Comparison of ENCODE assay signal across 35 cellular contexts in the genomic region with DNA sequence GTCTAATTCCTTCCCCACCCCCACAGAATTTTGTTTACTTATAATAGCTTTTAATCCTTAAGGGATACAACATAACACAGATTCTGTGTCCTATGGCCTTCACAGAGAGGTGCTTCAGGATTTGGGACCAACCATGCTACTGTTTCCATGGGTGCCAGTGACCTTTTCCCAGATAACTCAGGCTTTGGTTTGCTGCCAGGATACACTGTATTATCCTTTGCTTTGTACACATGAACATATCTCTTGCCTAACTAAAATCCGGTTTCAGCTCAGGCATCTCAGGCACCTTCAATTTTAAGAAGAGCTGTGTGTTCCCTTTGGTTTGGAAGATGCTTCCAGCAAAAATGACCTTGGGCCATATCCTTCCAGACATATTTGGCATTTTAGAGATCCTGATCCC.
DNase-seq lines count a peak whose midpoint lies in the region; ATAC-seq, FAIRE-seq and TF ChIP-seq lines count a peak whose summit lies in the region.
"Had no signal": no experiment of that assay in that cellular context is flagged by ENCODE, and none has a peak within 500 bp of the region (broad histone marks: within the 10 kb centered on the region; RNA-seq: fewer than 3 reads in every experiment).

No MANE protein-coding gene starts in this region.

- H3K27me3 ChIP-seq in liver (ENCODE audit: control insufficient read depth in 4 of 4, insufficient read depth in 4 of 4, low read length in 3 of 4): no peaks in the 10 kb centered on the region
- no peaks in the 10 kb centered on the region; a peak in 1 of 5 replicates for H3K27me3 ChIP-seq in HepG2 (ENCODE audit: control insufficient read depth in 1 of 2, insufficient read depth in 2 of 2, low read length in 2 of 2)
- H3K27me3 ChIP-seq in right lobe of liver: no peaks in the 10 kb centered on the region
- H3K27me3 ChIP-seq: BE2C; BLaER1; BLaER1 treated with 17β-estradiol and CSF1 and Interleukin-3, amounts not matched to agents 10 nM and 100 nM had no signal

- POLR2A ChIA-PET in HepG2 (lab: Yijun Ruan, JAX): no interaction called here

- no peaks in the 10 kb centered on the region for H3K79me2 ChIP-seq in HepG2 (ENCODE audit: insufficient read depth, low read length)

- no peak overlapping the region for H3K4me2 ChIP-seq in HepG2 (ENCODE audit: low read depth, low read length)
- H3K4me2 ChIP-seq: A549; BLaER1; BLaER1 treated with 17β-estradiol and CSF1 and Interleukin-3, amounts not matched to agents 10 nM and 100 nM had no signal

- DNase-seq in HepG2 (ENCODE audit: low spot score) (no peak), islet precursor cell (peak; percentile 25), left lobe of liver (ENCODE audit: low spot score) (peak; percentile 56), right lobe of liver (peak in 1 of 3 donors; percentile 57), NCI-H146 treated with DMSO at 0.1 percent for 48 hours (lab: John Stamatoyannopoulos, UW; ENCODE audit: unreplicated experiment) (no peak)
- DNase-seq in stimulated activated CD4-positive, alpha-beta T cell treated with anti-CD3 and anti-CD28 coated beads, Interleukin-4, amount 100 ng/mL, for 1 hour: no peak
- no peak for DNase-seq in activated naive CD4-positive, alpha-beta T cell (lab: John Stamatoyannopoulos, UW)
- DNase-seq: 8988T; ACHN; AML-193; BE2C; C1 segment of cervical spinal cord; Caco-2; Calu3; CD4-positive, alpha-beta memory T cell; CD4-positive, alpha-beta T cell; CD4-positive, CD25-positive, alpha-beta regulatory T cell; CD8-positive, alpha-beta memory T cell; CD8-positive, alpha-beta T cell; COR-L47; DMS 273 treated with DMSO at 0.1 percent for 48 hours; DMS153; DMS53; DMS79; DMS79 treated with DMSO at 0.1 percent for 48 hours; DND-41; EL had no signal

- TF ChIP-seq RAD21 in liver (IDR thresholded peaks at IDR 0.05) (peak in 1 of 2 donors; percentile 52), HepG2 (CRISPR knock-in tag; IDR thresholded peaks at IDR 0.05) (no peak)

- intact Hi-C loops in HepG2 (cut with micrococcal nuclease; ENCODE audit: unreplicated experiment): no loop called here
- intact Hi-C loops in right lobe of liver (cut with DNase I): no loop called here

- H3K36me3 ChIP-seq in liver (ENCODE audit: control insufficient read depth in 4 of 4, insufficient read depth in 3 of 4, low read depth in 1 of 4, low read length in 3 of 4) (no peaks in the 10 kb centered on the region), HepG2 (replicated peaks in 1 of 2; ENCODE audit: control insufficient read depth in 1 of 2, insufficient read depth in 2 of 2, low read length in 2 of 2) (no peaks in the 10 kb centered on the region), right lobe of liver (no peaks in the 10 kb centered on the region)
- H3K36me3 ChIP-seq: BE2C; BLaER1; BLaER1 treated with 17β-estradiol and CSF1 and Interleukin-3, amounts not matched to agents 10 nM and 100 nM had no signal

- H3K4me1 ChIP-seq in liver (ENCODE audit: control insufficient read depth in 4 of 4, insufficient read depth in 4 of 4, low read length in 3 of 4) (peaks cover 0 to 9% (median 5%) of the 10 kb centered on the region in 4 donors), HepG2 (ENCODE audit: insufficient read depth, low read length) (no peaks in the 10 kb centered on the region), right lobe of liver (peaks cover 0 to 8% (median 2%) of the 10 kb centered on the region in 4 donors)
- H3K4me1 ChIP-seq: A549; BE2C; BLaER1; BLaER1 treated with 17β-estradiol and CSF1 and Interleukin-3, amounts not matched to agents 10 nM and 100 nM; Caco-2 had no signal

- TF ChIP-seq EP300 in HepG2 (IDR thresholded peaks at IDR 0.05; ENCODE audit: low read depth in 2 of 2, low read length in 2 of 2) (no peak), HepG2 (CRISPR knock-in tag; IDR thresholded peaks at IDR 0.05; ENCODE audit: borderline replicate concordance) (no peak)

- TF ChIP-seq POLR2A in HepG2 (IDR thresholded peaks at IDR 0.05; ENCODE audit: insufficient read depth in 1 of 2, low read depth in 2 of 2, low read length in 2 of 2) (no peak), right lobe of liver (IDR thresholded peaks at IDR 0.05) (no peak)

- FAIRE-seq in HepG2 (lab: Jason Lieb, UNC): no peak
- FAIRE-seq: A204.1, A549, D721Med had no signal

- H3K9ac ChIP-seq in liver (ENCODE audit: low read depth in 1 of 2, low read length in 2 of 2): no peak overlapping the region
- H3K9ac ChIP-seq in HepG2 (ENCODE audit: insufficient read depth, low read depth, low read length): no peak overlapping the region
- H3K9ac ChIP-seq: BLaER1; BLaER1 treated with 17β-estradiol and CSF1 and Interleukin-3, amounts not matched to agents 10 nM and 100 nM had no signal

- H3K4me3 ChIP-seq in liver (ENCODE audit: low read depth in 1 of 3, low read length in 3 of 3): no peak overlapping the region
- H3K4me3 ChIP-seq in HepG2 (replicated peaks in 1 of 3; ENCODE audit: insufficient read depth in 1 of 3, low read depth in 2 of 3, low read length in 3 of 3): no peak overlapping the region
- no peak overlapping the region for H3K4me3 ChIP-seq in right lobe of liver
- H3K4me3 ChIP-seq: A549; BLaER1; BLaER1 treated with 17β-estradiol and CSF1 and Interleukin-3, amounts not matched to agents 10 nM and 100 nM had no signal

- ATAC-seq in HepG2: no peak
- peak; percentile 95 for ATAC-seq in left lobe of liver
- peak; percentile 82 to 97 (median 94) for ATAC-seq in right lobe of liver
- ATAC-seq: A549; CD8-positive, alpha-beta T cell had no signal

- in situ Hi-C loops in HepG2 (cut with HindIII; ENCODE audit: extremely low pct_ligation_motif_present, low pct_unique_long_range_greater_than_20kb): no loop called here

- no peak overlapping the region for H2AFZ ChIP-seq in HepG2 (ENCODE audit: low read length)

- peak overlapping the region in 1 of 2 donors; percentile 24 for H3K27ac ChIP-seq in liver (ENCODE audit: low read depth in 1 of 2, low read length in 2 of 2)
- no peak overlapping the region for H3K27ac ChIP-seq in HepG2 (ENCODE audit: extremely low read length, insufficient read depth, low read length)
- no peak overlapping the region for H3K27ac ChIP-seq in right lobe of liver
- H3K27ac ChIP-seq: 22Rv1; A549; BLaER1; BLaER1 treated with 17β-estradiol and CSF1 and Interleukin-3, amounts not matched to agents 10 nM and 100 nM; C4-2B had no signal

- no peaks in the 10 kb centered on the region for H3K9me3 ChIP-seq in liver (ENCODE audit: control insufficient read depth in 4 of 4, low read length in 3 of 4)
- peaks cover 12% of the 10 kb centered on the region for H3K9me3 ChIP-seq in HepG2 (ENCODE audit: low read length)
- no peaks in the 10 kb centered on the region for H3K9me3 ChIP-seq in right lobe of liver
- H3K9me3 ChIP-seq: A549, BE2C, Caco-2 had no signal

- CTCF ChIA-PET in HepG2 (lab: Yijun Ruan, JAX; ENCODE audit: low intra/inter-chr PET ratio, low total read pairs): no interaction called here

- WGBS in liver: 29% methylated on average over 1 of the region's 1 CpG
- WGBS in HepG2 (ENCODE audit: low lambda C conversion rate): 3% methylated on average over 1 of the region's 1 CpG
- 43% methylated on average over 1 of the region's 1 CpG for WGBS in right lobe of liver (ENCODE audit: insufficient coverage, low coverage, low lambda C conversion rate, missing lambda C conversion rate)

- no peaks in the 10 kb centered on the region for H4K20me1 ChIP-seq in HepG2 (ENCODE audit: insufficient read depth, low read length)
- H4K20me1 ChIP-seq: BLaER1; BLaER1 treated with 17β-estradiol and CSF1 and Interleukin-3, amounts not matched to agents 10 nM and 100 nM had no signal

- no peak for TF ChIP-seq CTCF in liver (IDR thresholded peaks at IDR 0.05; ENCODE audit: low read depth, low read length, missing input control)
- no peak for TF ChIP-seq CTCF in HepG2 (CRISPR knock-in tag; IDR thresholded peaks at IDR 0.05)
- TF ChIP-seq CTCF in right lobe of liver (IDR thresholded peaks at IDR 0.05): no peak

- no TSS peak for BruUV-seq in HepG2 (replicated peaks; lab: Mats Ljungman, UMichigan)

TF ChIP-seq in liver, 16 proteins besides CTCF, POLR2A, EP300 and RAD21 (continues in another document):
- TF ChIP-seq GABPA (IDR thresholded peaks at IDR 0.05 in 1 of 2, conservative IDR thresholded peaks at IDR 0.05 in 1 of 2): peak in 1 of 2 donors; percentile 32
- TF ChIP-seq SP1 (IDR thresholded peaks at IDR 0.05): no peak
- TF ChIP-seq RXRA (IDR thresholded peaks at IDR 0.05): peak; percentile 19 to 82
- TF ChIP-seq YY1 (IDR thresholded peaks at IDR 0.05): peak; percentile 42
- TF ChIP-seq, protein P1, sequence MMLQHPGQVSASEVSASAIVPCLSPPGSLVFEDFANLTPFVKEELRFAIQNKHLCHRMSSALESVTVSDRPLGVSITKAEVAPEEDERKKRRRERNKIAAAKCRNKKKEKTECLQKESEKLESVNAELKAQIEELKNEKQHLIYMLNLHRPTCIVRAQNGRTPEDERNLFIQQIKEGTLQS (IDR thresholded peaks at IDR 0.05): no peak
- TF ChIP-seq, protein P2, sequence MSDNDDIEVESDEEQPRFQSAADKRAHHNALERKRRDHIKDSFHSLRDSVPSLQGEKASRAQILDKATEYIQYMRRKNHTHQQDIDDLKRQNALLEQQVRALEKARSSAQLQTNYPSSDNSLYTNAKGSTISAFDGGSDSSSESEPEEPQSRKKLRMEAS (IDR thresholded peaks at IDR 0.05): peak; percentile 70
- TF ChIP-seq NR2F2 (IDR thresholded peaks at IDR 0.05): no peak
- no peak for TF ChIP-seq TAF1 (conservative IDR thresholded peaks at IDR 0.05)
- peak; percentile 89 for TF ChIP-seq FOXA2 (IDR thresholded peaks at IDR 0.05)
- no peak for TF ChIP-seq EGR1 (IDR thresholded peaks at IDR 0.05; ENCODE audit: low read depth in 2 of 2)
- TF ChIP-seq HNF4A (conservative IDR thresholded peaks at IDR 0.05): peak; percentile 35 to 80

TF ChIP-seq in HepG2, 621 proteins besides CTCF, POLR2A, EP300 and RAD21 (continues in another document):
- TF ChIP-seq, protein P3, sequence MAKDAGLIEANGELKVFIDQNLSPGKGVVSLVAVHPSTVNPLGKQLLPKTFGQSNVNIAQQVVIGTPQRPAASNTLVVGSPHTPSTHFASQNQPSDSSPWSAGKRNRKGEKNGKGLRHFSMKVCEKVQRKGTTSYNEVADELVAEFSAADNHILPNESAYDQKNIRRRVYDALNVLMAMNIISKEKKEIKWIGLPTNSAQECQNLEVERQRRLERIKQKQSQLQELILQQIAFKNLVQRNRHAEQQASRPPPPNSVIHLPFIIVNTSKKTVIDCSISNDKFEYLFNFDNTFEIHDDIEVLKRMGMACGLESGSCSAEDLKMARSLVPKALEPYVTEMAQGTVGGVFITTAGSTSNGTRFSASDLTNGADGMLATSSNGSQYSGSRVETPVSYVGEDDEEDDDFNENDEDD (CRISPR knock-in tag; IDR thresholded peaks at IDR 0.05; ENCODE audit: borderline replicate concordance): no peak
- TF ChIP-seq ATAD3A (CRISPR knock-in tag; IDR thresholded peaks at IDR 0.05) (no peak), KLF15 (CRISPR knock-in tag; IDR thresholded peaks at IDR 0.05; ENCODE audit: borderline replicate concordance) (no peak), ZFP37 (CRISPR knock-in tag; IDR thresholded peaks at IDR 0.05; ENCODE audit: borderline replicate concordance) (no peak), KDM1A (CRISPR knock-in tag; IDR thresholded peaks at IDR 0.05) (no peak), MAZ (IDR thresholded peaks at IDR 0.05; ENCODE audit: borderline replicate concordance, low read depth, low read length) (no peak), MAZ (CRISPR knock-in tag; IDR thresholded peaks at IDR 0.05; ENCODE audit: low read depth) (no peak), SP4 (CRISPR knock-in tag; IDR thresholded peaks at IDR 0.05) (no peak), ZNF451 (CRISPR knock-in tag; IDR thresholded peaks at IDR 0.05) (no peak)

Comparison
In these comparisons a context has a peak if more than half of its experiments do, and no peak if none do; other contexts are left out.
1. DNase-seq: peak in islet precursor cell (single experiment) and left lobe of liver (single experiment); none in HepG2 (single experiment), stimulated activated CD4-positive, alpha-beta T cell treated with anti-CD3 and anti-CD28 coated beads, Interleukin-4, amount 100 ng/mL, for 1 hour (single experiment), NCI-H146 treated with DMSO at 0.1 percent for 48 hours (single experiment) and activated naive CD4-positive, alpha-beta T cell (0 of 4).